1 cellular context compared by ENCODE assay signal in genomic region chr6:131949909-131950766, GRCh38.
TF ChIP-seq lines count a peak whose summit lies in the region.

No MANE protein-coding gene starts in this region.

TF ChIP-seq in HepG2, 621 proteins besides CTCF, POLR2A, EP300 and RAD21 (continued from another document and continues in another):
- no peak; the same call in 1 of the 2 replicates for TF ChIP-seq HNF1B (CRISPR knock-in tag; IDR thresholded peaks at IDR 0.05)
- TF ChIP-seq, protein P1, sequence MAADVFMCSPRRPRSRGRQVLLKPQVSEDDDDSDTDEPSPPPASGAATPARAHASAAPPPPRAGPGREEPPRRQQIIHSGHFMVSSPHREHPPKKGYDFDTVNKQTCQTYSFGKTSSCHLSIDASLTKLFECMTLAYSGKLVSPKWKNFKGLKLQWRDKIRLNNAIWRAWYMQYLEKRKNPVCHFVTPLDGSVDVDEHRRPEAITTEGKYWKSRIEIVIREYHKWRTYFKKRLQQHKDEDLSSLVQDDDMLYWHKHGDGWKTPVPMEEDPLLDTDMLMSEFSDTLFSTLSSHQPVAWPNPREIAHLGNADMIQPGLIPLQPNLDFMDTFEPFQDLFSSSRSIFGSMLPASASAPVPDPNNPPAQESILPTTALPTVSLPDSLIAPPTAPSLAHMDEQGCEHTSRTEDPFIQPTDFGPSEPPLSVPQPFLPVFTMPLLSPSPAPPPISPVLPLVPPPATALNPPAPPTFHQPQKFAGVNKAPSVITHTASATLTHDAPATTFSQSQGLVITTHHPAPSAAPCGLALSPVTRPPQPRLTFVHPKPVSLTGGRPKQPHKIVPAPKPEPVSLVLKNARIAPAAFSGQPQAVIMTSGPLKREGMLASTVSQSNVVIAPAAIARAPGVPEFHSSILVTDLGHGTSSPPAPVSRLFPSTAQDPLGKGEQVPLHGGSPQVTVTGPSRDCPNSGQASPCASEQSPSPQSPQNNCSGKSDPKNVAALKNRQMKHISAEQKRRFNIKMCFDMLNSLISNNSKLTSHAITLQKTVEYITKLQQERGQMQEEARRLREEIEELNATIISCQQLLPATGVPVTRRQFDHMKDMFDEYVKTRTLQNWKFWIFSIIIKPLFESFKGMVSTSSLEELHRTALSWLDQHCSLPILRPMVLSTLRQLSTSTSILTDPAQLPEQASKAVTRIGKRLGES (CRISPR knock-in tag; IDR thresholded peaks at IDR 0.05; ENCODE audit: borderline replicate concordance): peak; percentile 49; the same call in 1 of the 2 replicates
- TF ChIP-seq ZFP82 (CRISPR knock-in tag; IDR thresholded peaks at IDR 0.05; ENCODE audit: borderline replicate concordance): 0 out of 2 replicates have a peak, but pooled peaks have one; percentile 32
- TF ChIP-seq XRCC5 (optimal IDR thresholded peaks at IDR 0.05; ENCODE audit: low read length): peak; percentile 76
- TF ChIP-seq PHB2 (IDR thresholded peaks at IDR 0.05; ENCODE audit: partially characterized antibody): no peak
- TF ChIP-seq ELK4 (CRISPR knock-in tag; IDR thresholded peaks at IDR 0.05; ENCODE audit: borderline replicate concordance): 0 out of 2 replicates have a peak, but pooled peaks have one; percentile 57
- TF ChIP-seq BHLHE40 (IDR thresholded peaks at IDR 0.05; ENCODE audit: low read length): peak; percentile 52
- TF ChIP-seq PHF21A (CRISPR knock-in tag; IDR thresholded peaks at IDR 0.05): 0 out of 2 replicates have a peak, but pooled peaks have one; percentile 28
- TF ChIP-seq MLX (CRISPR knock-in tag; IDR thresholded peaks at IDR 0.05): no peak
- TF ChIP-seq, protein P2, sequence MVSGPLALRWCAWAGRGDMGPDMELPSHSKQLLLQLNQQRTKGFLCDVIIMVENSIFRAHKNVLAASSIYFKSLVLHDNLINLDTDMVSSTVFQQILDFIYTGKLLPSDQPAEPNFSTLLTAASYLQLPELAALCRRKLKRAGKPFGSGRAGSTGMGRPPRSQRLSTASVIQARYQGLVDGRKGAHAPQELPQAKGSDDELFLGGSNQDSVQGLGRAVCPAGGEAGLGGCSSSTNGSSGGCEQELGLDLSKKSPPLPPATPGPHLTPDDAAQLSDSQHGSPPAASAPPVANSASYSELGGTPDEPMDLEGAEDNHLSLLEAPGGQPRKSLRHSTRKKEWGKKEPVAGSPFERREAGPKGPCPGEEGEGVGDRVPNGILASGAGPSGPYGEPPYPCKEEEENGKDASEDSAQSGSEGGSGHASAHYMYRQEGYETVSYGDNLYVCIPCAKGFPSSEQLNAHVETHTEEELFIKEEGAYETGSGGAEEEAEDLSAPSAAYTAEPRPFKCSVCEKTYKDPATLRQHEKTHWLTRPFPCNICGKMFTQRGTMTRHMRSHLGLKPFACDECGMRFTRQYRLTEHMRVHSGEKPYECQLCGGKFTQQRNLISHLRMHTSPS (CRISPR knock-in tag; IDR thresholded peaks at IDR 0.05; ENCODE audit: low read depth): no peak
- TF ChIP-seq MXD3 (CRISPR knock-in tag; IDR thresholded peaks at IDR 0.05): no peak
- no peak for TF ChIP-seq TEAD2 (CRISPR knock-in tag; IDR thresholded peaks at IDR 0.05)
- no peak for TF ChIP-seq U2AF2 (IDR thresholded peaks at IDR 0.05; ENCODE audit: low read depth, low read length)
- no peak for TF ChIP-seq CREB1 (IDR thresholded peaks at IDR 0.05)
- no peak for TF ChIP-seq CREB1 (CRISPR knock-in tag; IDR thresholded peaks at IDR 0.05)
- peak; percentile 36; the same call in 1 of the 2 replicates for TF ChIP-seq ZBTB38 (CRISPR knock-in tag; IDR thresholded peaks at IDR 0.05)
- TF ChIP-seq TBL1XR1 (IDR thresholded peaks at IDR 0.05; ENCODE audit: borderline replicate concordance, low read length, partially characterized antibody): peak; percentile 49
- TF ChIP-seq, protein P3, sequence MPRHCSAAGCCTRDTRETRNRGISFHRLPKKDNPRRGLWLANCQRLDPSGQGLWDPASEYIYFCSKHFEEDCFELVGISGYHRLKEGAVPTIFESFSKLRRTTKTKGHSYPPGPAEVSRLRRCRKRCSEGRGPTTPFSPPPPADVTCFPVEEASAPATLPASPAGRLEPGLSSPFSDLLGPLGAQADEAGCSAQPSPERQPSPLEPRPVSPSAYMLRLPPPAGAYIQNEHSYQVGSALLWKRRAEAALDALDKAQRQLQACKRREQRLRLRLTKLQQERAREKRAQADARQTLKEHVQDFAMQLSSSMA (CRISPR knock-in tag; IDR thresholded peaks at IDR 0.05): peak; percentile 76; the same call in 1 of the 2 replicates
- TF ChIP-seq ZNF614 (CRISPR knock-in tag; IDR thresholded peaks at IDR 0.05; ENCODE audit: borderline replicate concordance): peak; percentile 76; the same call in 1 of the 2 replicates
- TF ChIP-seq, protein P4, sequence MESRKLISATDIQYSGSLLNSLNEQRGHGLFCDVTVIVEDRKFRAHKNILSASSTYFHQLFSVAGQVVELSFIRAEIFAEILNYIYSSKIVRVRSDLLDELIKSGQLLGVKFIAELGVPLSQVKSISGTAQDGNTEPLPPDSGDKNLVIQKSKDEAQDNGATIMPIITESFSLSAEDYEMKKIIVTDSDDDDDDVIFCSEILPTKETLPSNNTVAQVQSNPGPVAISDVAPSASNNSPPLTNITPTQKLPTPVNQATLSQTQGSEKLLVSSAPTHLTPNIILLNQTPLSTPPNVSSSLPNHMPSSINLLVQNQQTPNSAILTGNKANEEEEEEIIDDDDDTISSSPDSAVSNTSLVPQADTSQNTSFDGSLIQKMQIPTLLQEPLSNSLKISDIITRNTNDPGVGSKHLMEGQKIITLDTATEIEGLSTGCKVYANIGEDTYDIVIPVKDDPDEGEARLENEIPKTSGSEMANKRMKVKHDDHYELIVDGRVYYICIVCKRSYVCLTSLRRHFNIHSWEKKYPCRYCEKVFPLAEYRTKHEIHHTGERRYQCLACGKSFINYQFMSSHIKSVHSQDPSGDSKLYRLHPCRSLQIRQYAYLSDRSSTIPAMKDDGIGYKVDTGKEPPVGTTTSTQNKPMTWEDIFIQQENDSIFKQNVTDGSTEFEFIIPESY (CRISPR knock-in tag; IDR thresholded peaks at IDR 0.05): peak; percentile 57
- TF ChIP-seq ZNF205 (CRISPR knock-in tag; IDR thresholded peaks at IDR 0.05): 0 out of 2 replicates have a peak, but pooled peaks have one; percentile 38
- TF ChIP-seq HNRNPUL1 (IDR thresholded peaks at IDR 0.05; ENCODE audit: low read depth, low read length): no peak
- no peak; the same call in 1 of the 2 replicates for TF ChIP-seq ZNF776 (CRISPR knock-in tag; IDR thresholded peaks at IDR 0.05)
- TF ChIP-seq SALL1 (CRISPR knock-in tag; IDR thresholded peaks at IDR 0.05): peak; percentile 84
- TF ChIP-seq ATAD3A (CRISPR knock-in tag; IDR thresholded peaks at IDR 0.05): no peak; the same call in 1 of the 2 replicates
- TF ChIP-seq ZSCAN21 (CRISPR knock-in tag; IDR thresholded peaks at IDR 0.05; ENCODE audit: borderline replicate concordance): no peak
- peak; percentile 38; the same call in 1 of the 2 replicates for TF ChIP-seq ZNF678 (CRISPR knock-in tag; IDR thresholded peaks at IDR 0.05)
- TF ChIP-seq ZNF12 (CRISPR knock-in tag; IDR thresholded peaks at IDR 0.05): no peak
- no peak; the same call in 1 of the 2 replicates for TF ChIP-seq ZNF333 (CRISPR knock-in tag; IDR thresholded peaks at IDR 0.05; ENCODE audit: borderline replicate concordance)
- TF ChIP-seq ZNF143 (CRISPR knock-in tag; IDR thresholded peaks at IDR 0.05): no peak; the same call in 1 of the 2 replicates
- TF ChIP-seq ZNF251 (CRISPR knock-in tag; IDR thresholded peaks at IDR 0.05): peak; percentile 90; the same call in 1 of the 2 replicates
- 0 out of 2 replicates have a peak, but pooled peaks have one; percentile 10 for TF ChIP-seq SRY (CRISPR knock-in tag; IDR thresholded peaks at IDR 0.05)
- TF ChIP-seq ZNF382 (CRISPR knock-in tag; IDR thresholded peaks at IDR 0.05; ENCODE audit: borderline replicate concordance): no peak
- TF ChIP-seq ZNF724P (CRISPR knock-in tag; IDR thresholded peaks at IDR 0.05; ENCODE audit: borderline replicate concordance): 0 out of 2 replicates have a peak, but pooled peaks have one; percentile 15
- no peak for TF ChIP-seq HNRNPK (IDR thresholded peaks at IDR 0.05; ENCODE audit: low read depth, low read length, poor library complexity, severe bottlenecking)
- TF ChIP-seq KDM3A (CRISPR knock-in tag; IDR thresholded peaks at IDR 0.05; ENCODE audit: low read depth): peak; percentile 60; the same call in 1 of the 2 replicates
- 0 out of 2 replicates have a peak, but pooled peaks have one; percentile 27 for TF ChIP-seq DR1 (CRISPR knock-in tag; IDR thresholded peaks at IDR 0.05)
- peak; percentile 67; the same call in 1 of the 2 replicates for TF ChIP-seq SATB2 (CRISPR knock-in tag; IDR thresholded peaks at IDR 0.05)
- peak; percentile 47 for TF ChIP-seq ZFY (CRISPR knock-in tag; IDR thresholded peaks at IDR 0.05)
- TF ChIP-seq SP4 (CRISPR knock-in tag; IDR thresholded peaks at IDR 0.05): no peak; the same call in 1 of the 2 replicates
- TF ChIP-seq ADNP (CRISPR knock-in tag; IDR thresholded peaks at IDR 0.05): no peak; the same call in 1 of the 2 replicates
- TF ChIP-seq KLF9 (CRISPR knock-in tag; IDR thresholded peaks at IDR 0.05; ENCODE audit: low read depth): 0 out of 2 replicates have a peak, but pooled peaks have one; percentile 25
- no peak for TF ChIP-seq TCF7L2 (IDR thresholded peaks at IDR 0.05; ENCODE audit: low read depth, low read length)
- TF ChIP-seq ZBTB26 (CRISPR knock-in tag; IDR thresholded peaks at IDR 0.05; ENCODE audit: borderline replicate concordance): no peak
- no peak; the same call in 1 of the 2 replicates for TF ChIP-seq SIX4 (CRISPR knock-in tag; IDR thresholded peaks at IDR 0.05)
- TF ChIP-seq MTF1 (CRISPR knock-in tag; IDR thresholded peaks at IDR 0.05): peak; percentile 70; the same call in 1 of the 2 replicates
- TF ChIP-seq ELF4 (CRISPR knock-in tag; IDR thresholded peaks at IDR 0.05; ENCODE audit: borderline replicate concordance): no peak
- no peak for TF ChIP-seq GABPA (IDR thresholded peaks at IDR 0.05; ENCODE audit: low read depth, low read length)
- no peak for TF ChIP-seq GABPA (CRISPR knock-in tag; IDR thresholded peaks at IDR 0.05; ENCODE audit: low read depth)
- TF ChIP-seq ZSCAN22 (CRISPR knock-in tag; IDR thresholded peaks at IDR 0.05): no peak
- peak; percentile 93 for TF ChIP-seq ZNF414 (CRISPR knock-in tag; IDR thresholded peaks at IDR 0.05)
- no peak for TF ChIP-seq MBNL3 (CRISPR knock-in tag; conservative IDR thresholded peaks at IDR 0.05)
- TF ChIP-seq HCFC1 (IDR thresholded peaks at IDR 0.05; ENCODE audit: low read depth, low read length): no peak
